1 cellular context compared by ENCODE assay signal in genomic region chr22:41435560-41435959, GRCh38.
A peak's percentile ranks its signal among the peaks of the same experiment; 100 is the strongest.
TF ChIP-seq lines count a peak whose summit lies in the region.

No MANE protein-coding gene starts in this region.

TF ChIP-seq in HepG2, 621 proteins besides CTCF, POLR2A, EP300 and RAD21:
- TF ChIP-seq GFI1 (CRISPR knock-in tag; IDR thresholded peaks at IDR 0.05; ENCODE audit: borderline replicate concordance) (no peak), ATF4 (CRISPR knock-in tag; IDR thresholded peaks at IDR 0.05) (no peak), RBM22 (optimal IDR thresholded peaks at IDR 0.05; ENCODE audit: low read length) (peak; percentile 87), KMT2A (CRISPR knock-in tag; IDR thresholded peaks at IDR 0.05) (no peak), ZNF3 (CRISPR knock-in tag; IDR thresholded peaks at IDR 0.05) (no peak), POLR2AphosphoS5 (IDR thresholded peaks at IDR 0.05; ENCODE audit: low read depth, low read length) (peak; percentile 42; the same call in 1 of the 2 replicates), SP5 (CRISPR knock-in tag; IDR thresholded peaks at IDR 0.05; ENCODE audit: borderline replicate concordance, low read depth) (no peak), CHCHD3 (CRISPR knock-in tag; IDR thresholded peaks at IDR 0.05) (no peak)
